ENCODE assay signal across 37 cellular contexts in the genomic region with DNA sequence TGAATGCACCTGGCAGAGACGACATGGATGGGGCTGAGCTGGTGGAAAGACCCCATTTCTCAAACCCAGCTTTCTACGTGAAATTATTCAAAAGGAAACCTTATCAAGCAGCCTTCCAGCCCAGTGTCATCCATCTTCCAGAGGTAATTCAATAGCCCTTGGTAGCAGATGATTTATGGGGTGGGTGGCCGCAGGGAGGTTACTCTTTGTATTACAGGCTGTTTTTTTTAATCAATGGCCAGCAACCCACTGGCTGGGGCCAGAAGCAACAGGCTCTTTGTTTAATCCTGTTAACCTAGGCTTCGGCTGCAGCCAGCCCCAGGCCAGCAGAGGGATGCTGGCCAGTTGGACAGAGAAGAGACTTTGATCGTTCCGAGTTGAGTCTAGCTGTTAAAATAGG.
"Had no signal": no experiment of that assay in that cellular context is flagged by ENCODE, and none has a peak within 500 bp of the region (broad histone marks: within the 10 kb centered on the region; RNA-seq: fewer than 3 reads in every experiment).

No MANE protein-coding gene starts in this region.

- ATAC-seq: activated naive CD8-positive, alpha-beta T cell treated with anti-CD3 and anti-CD28 coated beads, Interleukin-2, amount 50 U/mL, for 24 hours; activated T-cell treated with anti-CD3 and anti-CD28 coated beads, Interleukin-2, amount 50 U/mL, for 4 hours; Panc1 had no signal

- H3K27ac ChIP-seq: SJSA1, VCaP had no signal

- H3K27me3 Mint-ChIP-seq: activated B cell treated with CpG ODN at 0.5 μM for 24 hours; activated CD4-positive, alpha-beta memory T cell treated with anti-CD3 and anti-CD28 coated beads for 36 hours; activated naive CD4-positive, alpha-beta T cell treated with anti-CD3 and anti-CD28 coated beads, Interleukin-2, amount 10 ng/mL, durations not matched to agents 7 days and 5 days; activated naive CD8-positive, alpha-beta T cell treated with anti-CD3 and anti-CD28 coated beads, Interleukin-2, amount 50 U/mL, for 24 hours had no signal

- H3K36me3 Mint-ChIP-seq: activated CD4-positive, alpha-beta memory T cell treated with anti-CD3 and anti-CD28 coated beads for 36 hours; activated naive CD4-positive, alpha-beta T cell treated with anti-CD3 and anti-CD28 coated beads, Interleukin-2, amount 10 ng/mL, durations not matched to agents 7 days and 5 days; activated naive CD8-positive, alpha-beta T cell; brain; IgD-negative memory B cell had no signal

- H3K4me1 ChIP-seq: SJSA1 had no signal

- H3K4me3 Mint-ChIP-seq: activated B cell treated with CpG ODN at 0.5 μM for 24 hours; activated CD4-positive, alpha-beta memory T cell treated with anti-CD3 and anti-CD28 coated beads for 36 hours; activated naive CD4-positive, alpha-beta T cell treated with anti-CD3 and anti-CD28 coated beads, Interleukin-2, amount 10 ng/mL, durations not matched to agents 7 days and 5 days; activated naive CD8-positive, alpha-beta T cell; activated naive CD8-positive, alpha-beta T cell treated with anti-CD3 and anti-CD28 coated beads, Interleukin-2, amount 50 U/mL, for 24 hours; activated T-cell treated with anti-CD3 and anti-CD28 coated beads, Interleukin-2, amount 50 U/mL, for 4 hours; activated T-helper 1 cell treated with anti-CD3 and anti-CD28 coated beads, Interleukin-12 subunit alpha, Interleukin-12 subunit beta, Interleukin-2, Interleukin-4 antibody, amounts not matched to agents 30 ng/mL and 10 ng/mL and 1 ng/mL, durations not matched to agents 14 hours and 24 hours and 36 hours; brain; IgD-negative memory B cell had no signal

- H3K27ac Mint-ChIP-seq: activated B cell treated with CpG ODN at 0.5 μM for 24 hours; activated CD4-positive, alpha-beta memory T cell treated with anti-CD3 and anti-CD28 coated beads for 36 hours; activated naive CD4-positive, alpha-beta T cell treated with anti-CD3 and anti-CD28 coated beads, Interleukin-2, amount 10 ng/mL, durations not matched to agents 7 days and 5 days; activated naive CD8-positive, alpha-beta T cell; activated naive CD8-positive, alpha-beta T cell treated with anti-CD3 and anti-CD28 coated beads, Interleukin-2, amount 50 U/mL, for 24 hours; activated T-helper 1 cell treated with anti-CD3 and anti-CD28 coated beads, Interleukin-12 subunit alpha, Interleukin-12 subunit beta, Interleukin-2, Interleukin-4 antibody, amounts not matched to agents 30 ng/mL and 10 ng/mL and 1 ng/mL, durations not matched to agents 14 hours and 24 hours and 36 hours; IgD-negative memory B cell had no signal

- DNase-seq: activated B cell treated with CpG ODN at 0.5 μM for 24 hours; activated CD4-positive, alpha-beta memory T cell treated with anti-CD3 and anti-CD28 coated beads for 36 hours; activated CD4-positive, alpha-beta T cell treated with anti-CD3 and anti-CD28 coated beads for 4 hours; activated CD4-positive, alpha-beta T cell treated with anti-CD3 and anti-CD28 coated beads, Interleukin-2, amount 50 U/mL, for 1 hour; activated CD4-positive, CD25-positive, alpha-beta regulatory T cell treated with anti-CD3 and anti-CD28 coated beads, Interleukin-2, amount 50 U/mL, for 72 hours; activated CD8-positive, alpha-beta memory T cell treated with anti-CD3 and anti-CD28 coated beads, Interleukin-2, amount 50 U/mL, for 4 hours; activated effector memory CD4-positive, alpha-beta T cell treated with Interleukin-2 at 50 U/mL for 16 hours; activated naive CD4-positive, alpha-beta T cell treated with anti-CD3 and anti-CD28 coated beads, Interleukin-2, amount 10 ng/mL, durations not matched to agents 7 days and 5 days; activated naive CD8-positive, alpha-beta T cell treated with anti-CD3 and anti-CD28 coated beads, Interleukin-2, amount 50 U/mL, for 24 hours; activated T-cell treated with anti-CD3 and anti-CD28 coated beads for 4 hours; activated T-cell treated with anti-CD3 and anti-CD28 coated beads, Interleukin-2, amount 50 U/mL, for 4 hours; anterior cingulate cortex; caudate nucleus; Karpas-422; KBM-7; NCI-H1105; NCI-H1417 treated with DMSO at 0.1 percent for 48 hours; NCI-H187; NCI-H2029 treated with DMSO at 0.1 percent for 48 hours; NCI-H2107; NCI-H2171; NCI-H510A treated with DMSO at 0.1 percent for 48 hours; NCI-H526 treated with DMSO at 0.1 percent for 48 hours; NCI-H774; SHP77 treated with DMSO at 0.1 percent for 48 hours; SW 1271; T-helper 1 cell; T-helper 2 cell; T-helper 9 cell had no signal

- H3K4me1 Mint-ChIP-seq: activated B cell treated with CpG ODN at 0.5 μM for 24 hours; activated naive CD4-positive, alpha-beta T cell treated with anti-CD3 and anti-CD28 coated beads, Interleukin-2, amount 10 ng/mL, durations not matched to agents 7 days and 5 days; activated naive CD8-positive, alpha-beta T cell treated with anti-CD3 and anti-CD28 coated beads, Interleukin-2, amount 50 U/mL, for 24 hours; brain; IgD-negative memory B cell had no signal

- H3K9me3 Mint-ChIP-seq: activated B cell treated with CpG ODN at 0.5 μM for 24 hours; activated CD4-positive, alpha-beta memory T cell treated with anti-CD3 and anti-CD28 coated beads for 36 hours; activated naive CD4-positive, alpha-beta T cell treated with anti-CD3 and anti-CD28 coated beads, Interleukin-2, amount 10 ng/mL, durations not matched to agents 7 days and 5 days; activated naive CD8-positive, alpha-beta T cell treated with anti-CD3 and anti-CD28 coated beads, Interleukin-2, amount 50 U/mL, for 24 hours; activated T-cell treated with anti-CD3 and anti-CD28 coated beads, Interleukin-2, amount 50 U/mL, for 4 hours; activated T-helper 1 cell treated with anti-CD3 and anti-CD28 coated beads, Interleukin-12 subunit alpha, Interleukin-12 subunit beta, Interleukin-2, Interleukin-4 antibody, amounts not matched to agents 30 ng/mL and 10 ng/mL and 1 ng/mL, durations not matched to agents 14 hours and 24 hours and 36 hours; brain had no signal

- FAIRE-seq: bronchial epithelial cell had no signal

- H3K36me3 ChIP-seq: SJSA1 had no signal

- H3K9me3 ChIP-seq: SJSA1 had no signal

- H3K27me3 ChIP-seq: SJSA1 had no signal

- H3K4me3 ChIP-seq: SJSA1 had no signal
